Comparison of ENCODE assay signal across 39 cellular contexts in genomic region chr15:65105038-65105437, GRCh38. TPM values are rescaled to one million over a fixed set of nuclear protein-coding genes. Genes with fewer than 3 reads are reported as not detected.
"Had no signal": no experiment of that assay in that cellular context is flagged by ENCODE, and none has a peak within 500 bp of the region (broad histone marks: within the 10 kb centered on the region; RNA-seq: fewer than 3 reads in every experiment).

No MANE protein-coding gene starts in this region.

- H3K4me1 ChIP-seq: adrenal gland, body of pancreas, breast epithelium had no signal

- H3K27me3 ChIP-seq: adrenal gland, body of pancreas, brain microvascular endothelial cell, breast epithelium had no signal

- FAIRE-seq: astrocyte, TTC549 had no signal

- H3K4me3 ChIP-seq: adrenal gland, body of pancreas, breast epithelium had no signal

- DNase-seq: activated CD4-positive, alpha-beta memory T cell treated with anti-CD3 and anti-CD28 coated beads, Interleukin-2, amount 10 ng/mL, durations not matched to agents 7 days and 5 days; activated CD4-positive, alpha-beta T cell treated with anti-CD3 and anti-CD28 coated beads for 1 hour; activated CD4-positive, alpha-beta T cell treated with anti-CD3 and anti-CD28 coated beads for 36 hours; activated CD4-positive, alpha-beta T cell treated with anti-CD3 and anti-CD28 coated beads for 48 hours; activated CD4-positive, alpha-beta T cell treated with anti-CD3 and anti-CD28 coated beads, Interleukin-2, amount 10 ng/mL, durations not matched to agents 7 days and 5 days; activated CD4-positive, alpha-beta T cell treated with anti-CD3 and anti-CD28 coated beads, Interleukin-2, amount 50 U/mL, for 48 hours; activated CD4-positive, CD25-positive, alpha-beta regulatory T cell; activated CD8-positive, alpha-beta memory T cell treated with anti-CD3 and anti-CD28 coated beads for 24 hours; activated CD8-positive, alpha-beta memory T cell treated with anti-CD3 and anti-CD28 coated beads, Interleukin-2, amount 10 ng/mL, durations not matched to agents 7 days and 5 days; activated CD8-positive, alpha-beta T cell treated with anti-CD3 and anti-CD28 coated beads, Interleukin-2, amount 10 ng/mL, durations not matched to agents 7 days and 5 days; activated effector memory CD4-positive, alpha-beta T cell treated with anti-CD3 and anti-CD28 coated beads, Interleukin-2, amount 50 U/mL, for 16 hours; activated gamma-delta T cell treated with Interleukin-2 at 50 U/mL for 16 hours; activated naive CD4-positive, alpha-beta T cell; activated naive CD4-positive, alpha-beta T cell treated with anti-CD3 and anti-CD28 coated beads for 36 hours; activated naive CD4-positive, alpha-beta T cell treated with anti-CD3 and anti-CD28 coated beads, Interleukin-2, amount 50 U/mL, for 16 hours; activated naive CD8-positive, alpha-beta T cell treated with anti-CD3 and anti-CD28 coated beads for 36 hours; activated T-cell treated with anti-CD3 and anti-CD28 coated beads for 4 hours; activated T-cell treated with anti-CD3 and anti-CD28 coated beads, Interleukin-2, amount 50 U/mL, for 1 hour; activated T-cell treated with anti-CD3 and anti-CD28 coated beads, Interleukin-2, amount 50 U/mL, for 4 hours; activated T-cell treated with anti-CD3 and anti-CD28 coated beads, Interleukin-2, amount 50 U/mL, for 72 hours; amniotic stem cell; body of pancreas; brain microvascular endothelial cell; central memory CD4-positive, alpha-beta T cell; T-helper 1 cell; T-helper 2 cell; T-helper 9 cell had no signal

- H3K9me3 ChIP-seq: adrenal gland, body of pancreas, breast epithelium had no signal

- H3K36me3 ChIP-seq: breast epithelium had no signal

- H3K27ac ChIP-seq: adrenal gland, body of pancreas, brain microvascular endothelial cell, breast epithelium, VCaP had no signal

- ATAC-seq: activated CD4-positive, alpha-beta T cell treated with anti-CD3 and anti-CD28 coated beads for 36 hours; activated CD4-positive, CD25-positive, alpha-beta regulatory T cell treated with anti-CD3 and anti-CD28 coated beads, Interleukin-2, amount 50 U/mL, for 24 hours; activated CD8-positive, alpha-beta memory T cell treated with anti-CD3 and anti-CD28 coated beads, Interleukin-2, amount 10 ng/mL, durations not matched to agents 7 days and 5 days; activated CD8-positive, alpha-beta T cell treated with anti-CD3 and anti-CD28 coated beads, Interleukin-2, amount 10 ng/mL, durations not matched to agents 7 days and 5 days; activated naive CD4-positive, alpha-beta T cell treated with anti-CD3 and anti-CD28 coated beads, Interleukin-2, amount 50 U/mL, for 72 hours; activated T-cell treated with anti-CD3 and anti-CD28 coated beads, Interleukin-2, amount 50 U/mL, for 4 hours; activated T-cell treated with anti-CD3 and anti-CD28 coated beads, Interleukin-2, amount 50 U/mL, for 72 hours; activated T-helper 17 cell treated with anti-CD3 and anti-CD28 coated beads, Interleukin-2, amount 50 U/mL, for 72 hours; body of pancreas had no signal

RNA-seq across cellular contexts. Expression of gene KBTBD13, which starts 28.5 kb away (rescaled TPM):
- total RNA-seq: activated CD4-positive, alpha-beta memory T cell treated with anti-CD3 and anti-CD28 coated beads, Interleukin-2, amount 10 ng/mL, durations not matched to agents 7 days and 5 days; activated CD4-positive, alpha-beta T cell treated with anti-CD3 and anti-CD28 coated beads for 36 hours; activated CD4-positive, alpha-beta T cell treated with anti-CD3 and anti-CD28 coated beads, Interleukin-2, amount 10 ng/mL, durations not matched to agents 7 days and 5 days; activated CD8-positive, alpha-beta memory T cell treated with anti-CD3 and anti-CD28 coated beads, Interleukin-2, amount 10 ng/mL, durations not matched to agents 7 days and 5 days; activated CD8-positive, alpha-beta T cell treated with anti-CD3 and anti-CD28 coated beads, Interleukin-2, amount 10 ng/mL, durations not matched to agents 7 days and 5 days; activated naive CD4-positive, alpha-beta T cell treated with anti-CD3 and anti-CD28 coated beads for 36 hours; activated naive CD4-positive, alpha-beta T cell treated with anti-CD3 and anti-CD28 coated beads, Interleukin-2, amount 50 U/mL, for 72 hours; activated naive CD8-positive, alpha-beta T cell treated with anti-CD3 and anti-CD28 coated beads for 36 hours; activated T-cell treated with anti-CD3 and anti-CD28 coated beads, Interleukin-2, amount 50 U/mL, for 4 hours; activated T-cell treated with anti-CD3 and anti-CD28 coated beads, Interleukin-2, amount 50 U/mL, for 72 hours; activated T-helper 1 cell treated with anti-CD3 and anti-CD28 coated beads, Interleukin-12 subunit alpha, Interleukin-12 subunit beta, Interleukin-2, Interleukin-4 antibody, amounts not matched to agents 30 ng/mL and 10 ng/mL and 1 ng/mL, durations not matched to agents 14 hours and 24 hours and 36 hours; activated T-helper 17 cell treated with anti-CD3 and anti-CD28 coated beads, Interleukin-2, amount 50 U/mL, for 72 hours; adrenal gland; astrocyte; body of pancreas; cerebellum had no signal
- polyA plus RNA-seq: adrenal gland had no signal

RNA-seq across cellular contexts. Expression of gene RASL12, which starts 37.2 kb away (rescaled TPM):
- total RNA-seq: activated CD4-positive, alpha-beta memory T cell treated with anti-CD3 and anti-CD28 coated beads, Interleukin-2, amount 10 ng/mL, durations not matched to agents 7 days and 5 days; activated CD4-positive, alpha-beta T cell treated with anti-CD3 and anti-CD28 coated beads for 36 hours; activated CD4-positive, alpha-beta T cell treated with anti-CD3 and anti-CD28 coated beads, Interleukin-2, amount 10 ng/mL, durations not matched to agents 7 days and 5 days; activated CD8-positive, alpha-beta memory T cell treated with anti-CD3 and anti-CD28 coated beads, Interleukin-2, amount 10 ng/mL, durations not matched to agents 7 days and 5 days; activated CD8-positive, alpha-beta T cell treated with anti-CD3 and anti-CD28 coated beads, Interleukin-2, amount 10 ng/mL, durations not matched to agents 7 days and 5 days; activated naive CD4-positive, alpha-beta T cell treated with anti-CD3 and anti-CD28 coated beads for 36 hours; activated naive CD4-positive, alpha-beta T cell treated with anti-CD3 and anti-CD28 coated beads, Interleukin-2, amount 50 U/mL, for 72 hours; activated naive CD8-positive, alpha-beta T cell treated with anti-CD3 and anti-CD28 coated beads for 36 hours; activated T-cell treated with anti-CD3 and anti-CD28 coated beads, Interleukin-2, amount 50 U/mL, for 4 hours; activated T-cell treated with anti-CD3 and anti-CD28 coated beads, Interleukin-2, amount 50 U/mL, for 72 hours; activated T-helper 1 cell treated with anti-CD3 and anti-CD28 coated beads, Interleukin-12 subunit alpha, Interleukin-12 subunit beta, Interleukin-2, Interleukin-4 antibody, amounts not matched to agents 30 ng/mL and 10 ng/mL and 1 ng/mL, durations not matched to agents 14 hours and 24 hours and 36 hours; activated T-helper 17 cell treated with anti-CD3 and anti-CD28 coated beads, Interleukin-2, amount 50 U/mL, for 72 hours had no signal

RNA-seq across cellular contexts. Expression of gene SLC51B, which starts 59.9 kb away (rescaled TPM):
- total RNA-seq: activated CD4-positive, alpha-beta memory T cell treated with anti-CD3 and anti-CD28 coated beads, Interleukin-2, amount 10 ng/mL, durations not matched to agents 7 days and 5 days; activated CD4-positive, alpha-beta T cell treated with anti-CD3 and anti-CD28 coated beads for 36 hours; activated CD4-positive, alpha-beta T cell treated with anti-CD3 and anti-CD28 coated beads, Interleukin-2, amount 10 ng/mL, durations not matched to agents 7 days and 5 days; activated CD8-positive, alpha-beta memory T cell treated with anti-CD3 and anti-CD28 coated beads, Interleukin-2, amount 10 ng/mL, durations not matched to agents 7 days and 5 days; activated CD8-positive, alpha-beta T cell treated with anti-CD3 and anti-CD28 coated beads, Interleukin-2, amount 10 ng/mL, durations not matched to agents 7 days and 5 days; activated naive CD4-positive, alpha-beta T cell treated with anti-CD3 and anti-CD28 coated beads for 36 hours; activated naive CD4-positive, alpha-beta T cell treated with anti-CD3 and anti-CD28 coated beads, Interleukin-2, amount 50 U/mL, for 72 hours; activated naive CD8-positive, alpha-beta T cell treated with anti-CD3 and anti-CD28 coated beads for 36 hours; activated T-cell treated with anti-CD3 and anti-CD28 coated beads, Interleukin-2, amount 50 U/mL, for 4 hours; activated T-cell treated with anti-CD3 and anti-CD28 coated beads, Interleukin-2, amount 50 U/mL, for 72 hours; activated T-helper 1 cell treated with anti-CD3 and anti-CD28 coated beads, Interleukin-12 subunit alpha, Interleukin-12 subunit beta, Interleukin-2, Interleukin-4 antibody, amounts not matched to agents 30 ng/mL and 10 ng/mL and 1 ng/mL, durations not matched to agents 14 hours and 24 hours and 36 hours; activated T-helper 17 cell treated with anti-CD3 and anti-CD28 coated beads, Interleukin-2, amount 50 U/mL, for 72 hours; aorta; astrocyte; body of pancreas; breast epithelium; cardiac septum; cerebellum had no signal
